1 cellular context compared by ENCODE assay signal in genomic region chr2:113240150-113240914, GRCh38.
TF ChIP-seq lines count a peak whose summit lies in the region.

No MANE protein-coding gene starts in this region.

TF ChIP-seq in HepG2, 621 proteins besides CTCF, POLR2A, EP300 and RAD21 (continued from another document and continues in another):
- TF ChIP-seq FOXO4 (CRISPR knock-in tag; conservative IDR thresholded peaks at IDR 0.05) (0 out of 2 replicates have a peak, but pooled peaks have one; percentile 54), MXD4 (CRISPR knock-in tag; IDR thresholded peaks at IDR 0.05) (no peak), ZZZ3 (CRISPR knock-in tag; IDR thresholded peaks at IDR 0.05; ENCODE audit: borderline replicate concordance) (no peak), SP4 (CRISPR knock-in tag; IDR thresholded peaks at IDR 0.05) (no peak), ARID4A (CRISPR knock-in tag; IDR thresholded peaks at IDR 0.05; ENCODE audit: borderline replicate concordance) (0 out of 2 replicates have a peak, but pooled peaks have one; percentile 22), ZNF24 (IDR thresholded peaks at IDR 0.05) (peak; percentile 78; the same call in 1 of the 2 replicates), MYC (CRISPR knock-in tag; IDR thresholded peaks at IDR 0.05; ENCODE audit: borderline replicate concordance) (no peak), GTF2F1 (IDR thresholded peaks at IDR 0.05; ENCODE audit: low read length) (no peak), GLI4 (CRISPR knock-in tag; IDR thresholded peaks at IDR 0.05; ENCODE audit: borderline replicate concordance) (no peak), YEATS2 (CRISPR knock-in tag; IDR thresholded peaks at IDR 0.05; ENCODE audit: borderline replicate concordance) (no peak), HIVEP1 (CRISPR knock-in tag; IDR thresholded peaks at IDR 0.05) (peak; percentile 10; the same call in 1 of the 2 replicates), GATAD1 (CRISPR knock-in tag; IDR thresholded peaks at IDR 0.05) (no peak), ZNF547 (CRISPR knock-in tag; IDR thresholded peaks at IDR 0.05) (0 out of 2 replicates have a peak, but pooled peaks have one; percentile 20), PRDM10 (CRISPR knock-in tag; IDR thresholded peaks at IDR 0.05; ENCODE audit: low read depth) (no peak), MAFF (IDR thresholded peaks at IDR 0.05; ENCODE audit: low read depth, low read length) (peak; percentile 61; the same call in 1 of the 2 replicates), RFX5 (IDR thresholded peaks at IDR 0.05; ENCODE audit: low read depth, low read length) (no peak), ZFP36 (IDR thresholded peaks at IDR 0.05; ENCODE audit: borderline replicate concordance, low read depth, low read length, partially characterized antibody) (no peak), ZNF773 (CRISPR knock-in tag; IDR thresholded peaks at IDR 0.05; ENCODE audit: borderline replicate concordance) (no peak), ZNF292 (CRISPR knock-in tag; IDR thresholded peaks at IDR 0.05; ENCODE audit: borderline replicate concordance, low read depth) (no peak), SNAI1 (CRISPR knock-in tag; IDR thresholded peaks at IDR 0.05; ENCODE audit: borderline replicate concordance) (no peak), ZC3H4 (CRISPR knock-in tag; IDR thresholded peaks at IDR 0.05; ENCODE audit: borderline replicate concordance) (0 out of 2 replicates have a peak, but pooled peaks have one; percentile 43), ZIK1 (CRISPR knock-in tag; IDR thresholded peaks at IDR 0.05; ENCODE audit: borderline replicate concordance, low read depth) (no peak), ZNF543 (CRISPR knock-in tag; IDR thresholded peaks at IDR 0.05) (no peak), ZNF180 (CRISPR knock-in tag; IDR thresholded peaks at IDR 0.05; ENCODE audit: borderline replicate concordance, low read depth) (no peak), ZBTB40 (IDR thresholded peaks at IDR 0.05) (no peak), ZBTB40 (CRISPR knock-in tag; IDR thresholded peaks at IDR 0.05) (0 out of 2 replicates have a peak, but pooled peaks have one; percentile 27), SCMH1 (CRISPR knock-in tag; IDR thresholded peaks at IDR 0.05; ENCODE audit: borderline replicate concordance) (no peak), ZNF253 (CRISPR knock-in tag; IDR thresholded peaks at IDR 0.05; ENCODE audit: borderline replicate concordance) (no peak), ZNF75D (CRISPR knock-in tag; IDR thresholded peaks at IDR 0.05; ENCODE audit: borderline replicate concordance) (no peak)
- TF ChIP-seq, protein P1, sequence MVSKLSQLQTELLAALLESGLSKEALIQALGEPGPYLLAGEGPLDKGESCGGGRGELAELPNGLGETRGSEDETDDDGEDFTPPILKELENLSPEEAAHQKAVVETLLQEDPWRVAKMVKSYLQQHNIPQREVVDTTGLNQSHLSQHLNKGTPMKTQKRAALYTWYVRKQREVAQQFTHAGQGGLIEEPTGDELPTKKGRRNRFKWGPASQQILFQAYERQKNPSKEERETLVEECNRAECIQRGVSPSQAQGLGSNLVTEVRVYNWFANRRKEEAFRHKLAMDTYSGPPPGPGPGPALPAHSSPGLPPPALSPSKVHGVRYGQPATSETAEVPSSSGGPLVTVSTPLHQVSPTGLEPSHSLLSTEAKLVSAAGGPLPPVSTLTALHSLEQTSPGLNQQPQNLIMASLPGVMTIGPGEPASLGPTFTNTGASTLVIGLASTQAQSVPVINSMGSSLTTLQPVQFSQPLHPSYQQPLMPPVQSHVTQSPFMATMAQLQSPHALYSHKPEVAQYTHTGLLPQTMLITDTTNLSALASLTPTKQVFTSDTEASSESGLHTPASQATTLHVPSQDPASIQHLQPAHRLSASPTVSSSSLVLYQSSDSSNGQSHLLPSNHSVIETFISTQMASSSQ (IDR thresholded peaks at IDR 0.05; ENCODE audit: low read depth), result no peak
- TF ChIP-seq, protein P1 (CRISPR knock-in tag; IDR thresholded peaks at IDR 0.05; ENCODE audit: borderline replicate concordance), result no peak
- TF ChIP-seq, protein P2, sequence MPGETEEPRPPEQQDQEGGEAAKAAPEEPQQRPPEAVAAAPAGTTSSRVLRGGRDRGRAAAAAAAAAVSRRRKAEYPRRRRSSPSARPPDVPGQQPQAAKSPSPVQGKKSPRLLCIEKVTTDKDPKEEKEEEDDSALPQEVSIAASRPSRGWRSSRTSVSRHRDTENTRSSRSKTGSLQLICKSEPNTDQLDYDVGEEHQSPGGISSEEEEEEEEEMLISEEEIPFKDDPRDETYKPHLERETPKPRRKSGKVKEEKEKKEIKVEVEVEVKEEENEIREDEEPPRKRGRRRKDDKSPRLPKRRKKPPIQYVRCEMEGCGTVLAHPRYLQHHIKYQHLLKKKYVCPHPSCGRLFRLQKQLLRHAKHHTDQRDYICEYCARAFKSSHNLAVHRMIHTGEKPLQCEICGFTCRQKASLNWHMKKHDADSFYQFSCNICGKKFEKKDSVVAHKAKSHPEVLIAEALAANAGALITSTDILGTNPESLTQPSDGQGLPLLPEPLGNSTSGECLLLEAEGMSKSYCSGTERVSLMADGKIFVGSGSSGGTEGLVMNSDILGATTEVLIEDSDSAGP (CRISPR knock-in tag; IDR thresholded peaks at IDR 0.05; ENCODE audit: borderline replicate concordance), result 0 out of 2 replicates have a peak, but pooled peaks have one; percentile 24
